ENCODE assay signal across 14 cellular contexts in genomic region chr10:75508239-75508813, GRCh38.
DNase-seq lines count a peak whose midpoint lies in the region; FAIRE-seq and TF ChIP-seq lines count a peak whose summit lies in the region.
"Had no signal": no experiment of that assay in that cellular context is flagged by ENCODE, and none has a peak within 500 bp of the region (broad histone marks: within the 10 kb centered on the region; RNA-seq: fewer than 3 reads in every experiment).

No MANE protein-coding gene starts in this region.

- DNase-seq in BE2C (peak; percentile 48), NCI-H1436 (lab: John Stamatoyannopoulos, UW) (peak; percentile 28), bronchial epithelial cell (ENCODE audit: low read depth) (peak; percentile 15), nephron progenitor cell (no peak), retina (no peak), endodermal cell (no peak), putamen (ENCODE audit: low spot score) (no peak), mesendoderm (no peak)
- DNase-seq: activated CD4-positive, alpha-beta memory T cell treated with anti-CD3 and anti-CD28 coated beads, Interleukin-2, amount 10 ng/mL, durations not matched to agents 7 days and 5 days; amniotic stem cell; CD8-positive, alpha-beta T cell; gastrocnemius medialis; stimulated activated CD4-positive, alpha-beta T cell treated with anti-CD3 and anti-CD28 coated beads, Interleukin-2, amount 100 ng/mL, for 24 hours; thyroid gland had no signal

- WGBS in endodermal cell (ENCODE audit: insufficient coverage in 1 of 2, insufficient read length in 1 of 2), 2 experiments = 92% methylated on average over 2 of the region's 2 CpGs; no CpG with 5 or more reads in 1 of the 2 experiments
- no CpG with 5 or more reads among the region's 2 CpGs for WGBS in mesendoderm (ENCODE audit: extremely low coverage, insufficient coverage, low lambda C conversion rate)

- H4K5ac ChIP-seq in mesendoderm (ENCODE audit: low read length) = no peak overlapping the region

- no peak overlapping the region for H3K4ac ChIP-seq in mesendoderm (ENCODE audit: low read depth, low read length)

- no peak overlapping the region for H3K4me2 ChIP-seq in mesendoderm (ENCODE audit: low read length)

- no peaks in the 10 kb centered on the region for H3K27me3 ChIP-seq in BE2C
- H3K27me3 ChIP-seq in bronchial epithelial cell (ENCODE audit: control insufficient read depth, insufficient read depth, low read length) = no peaks in the 10 kb centered on the region
- peaks cover 35% of the 10 kb centered on the region for H3K27me3 ChIP-seq in endodermal cell (ENCODE audit: control insufficient read depth, insufficient read depth, low read length, poor library complexity, severe bottlenecking)
- H3K27me3 ChIP-seq in mesendoderm (ENCODE audit: insufficient read depth, low read length, poor library complexity) = no peaks in the 10 kb centered on the region
- H3K27me3 ChIP-seq: gastrocnemius medialis, thyroid gland had no signal

- H3K36me3 Mint-ChIP-seq in nephron progenitor cell (ENCODE audit: low read depth) (no peaks in the 10 kb centered on the region), endodermal cell (ENCODE audit: low read depth) (no peaks in the 10 kb centered on the region)
- H3K36me3 Mint-ChIP-seq: CD8-positive, alpha-beta T cell had no signal

- H3K9me3 Mint-ChIP-seq in nephron progenitor cell (no peaks in the 10 kb centered on the region), endodermal cell (no peaks in the 10 kb centered on the region)
- H3K9me3 Mint-ChIP-seq: activated CD4-positive, alpha-beta memory T cell treated with anti-CD3 and anti-CD28 coated beads, Interleukin-2, amount 10 ng/mL, durations not matched to agents 7 days and 5 days; CD8-positive, alpha-beta T cell had no signal

- no peaks in the 10 kb centered on the region for H3K9me3 ChIP-seq in BE2C
- H3K9me3 ChIP-seq in endodermal cell (ENCODE audit: control insufficient read depth, low read length) = no peaks in the 10 kb centered on the region
- H3K9me3 ChIP-seq: gastrocnemius medialis, thyroid gland had no signal

- H3K18ac ChIP-seq in mesendoderm (ENCODE audit: low read length) = no peak overlapping the region

- peaks cover 16% of the 10 kb centered on the region for H3K4me1 ChIP-seq in BE2C
- H3K4me1 ChIP-seq in endodermal cell (ENCODE audit: control insufficient read depth, insufficient read depth, low read length) = no peaks in the 10 kb centered on the region
- no peaks in the 10 kb centered on the region for H3K4me1 ChIP-seq in mesendoderm (ENCODE audit: control insufficient read depth, low read depth, low read length)
- H3K4me1 ChIP-seq: gastrocnemius medialis had no signal

- no peak overlapping the region for H2AK5ac ChIP-seq in mesendoderm (ENCODE audit: low read length)

- H3K27me3 Mint-ChIP-seq in nephron progenitor cell (ENCODE audit: low read depth, poor library complexity) (peaks cover 11% of the 10 kb centered on the region), endodermal cell (ENCODE audit: insufficient read depth) (peaks cover 37% of the 10 kb centered on the region)
- H3K27me3 Mint-ChIP-seq: activated CD4-positive, alpha-beta memory T cell treated with anti-CD3 and anti-CD28 coated beads, Interleukin-2, amount 10 ng/mL, durations not matched to agents 7 days and 5 days had no signal

- H2BK120ac ChIP-seq in mesendoderm (ENCODE audit: low read depth, low read length) = no peak overlapping the region

- H3K79me2 ChIP-seq in mesendoderm (ENCODE audit: control insufficient read depth, insufficient read depth, low read length) = no peaks in the 10 kb centered on the region

- no peak overlapping the region for H3K4me3 ChIP-seq in BE2C (ENCODE audit: low read depth, low read length)
- no peak overlapping the region for H3K4me3 ChIP-seq in bronchial epithelial cell (ENCODE audit: low read depth, low read length)
- no peak overlapping the region for H3K4me3 ChIP-seq in endodermal cell (ENCODE audit: low read length)
- H3K4me3 ChIP-seq in mesendoderm (ENCODE audit: low read length) = no peak overlapping the region
- H3K4me3 ChIP-seq: gastrocnemius medialis, thyroid gland had no signal

- no peak overlapping the region for H3K56ac ChIP-seq in mesendoderm (ENCODE audit: low read length)

- no peak for TF ChIP-seq CTCF in BE2C (IDR thresholded peaks at IDR 0.05; ENCODE audit: low read depth, low read length)
- no peak for TF ChIP-seq CTCF in bronchial epithelial cell (IDR thresholded peaks at IDR 0.05; ENCODE audit: insufficient read depth, low read length, severe bottlenecking)
- no peak for TF ChIP-seq CTCF in nephron progenitor cell (IDR thresholded peaks at IDR 0.05)
- no peak for TF ChIP-seq CTCF in endodermal cell (conservative IDR thresholded peaks at IDR 0.05)

- no peak for FAIRE-seq in bronchial epithelial cell (lab: Jason Lieb, UNC)

- H3K36me3 ChIP-seq in BE2C = no peaks in the 10 kb centered on the region
- no peaks in the 10 kb centered on the region for H3K36me3 ChIP-seq in bronchial epithelial cell (ENCODE audit: control insufficient read depth, insufficient read depth, low read length)
- H3K36me3 ChIP-seq in endodermal cell (ENCODE audit: control insufficient read depth, insufficient read depth, low read length) = no peaks in the 10 kb centered on the region
- H3K36me3 ChIP-seq in mesendoderm (ENCODE audit: control insufficient read depth, insufficient read depth, low read length) = no peaks in the 10 kb centered on the region
- H3K36me3 ChIP-seq: gastrocnemius medialis, thyroid gland had no signal

- peaks cover 87% of the 10 kb centered on the region for H3K4me1 Mint-ChIP-seq in nephron progenitor cell
- H3K4me1 Mint-ChIP-seq in endodermal cell = peaks cover 10% of the 10 kb centered on the region
- H3K4me1 Mint-ChIP-seq: activated CD4-positive, alpha-beta memory T cell treated with anti-CD3 and anti-CD28 coated beads, Interleukin-2, amount 10 ng/mL, durations not matched to agents 7 days and 5 days had no signal

- H4K8ac ChIP-seq in mesendoderm (ENCODE audit: low read depth, low read length) = no peak overlapping the region

- H3K9ac ChIP-seq in endodermal cell (ENCODE audit: extremely low read depth, low read length, poor library complexity, severe bottlenecking) = no peak overlapping the region
- no peak overlapping the region for H3K9ac ChIP-seq in mesendoderm (ENCODE audit: low read length)

- H3K23ac ChIP-seq in mesendoderm (ENCODE audit: low read length) = no peak overlapping the region

- H3K27ac ChIP-seq in endodermal cell (ENCODE audit: low read depth, low read length) (no peak overlapping the region), mesendoderm (ENCODE audit: low read depth, low read length) (no peak overlapping the region)
- H3K27ac ChIP-seq: gastrocnemius medialis, thyroid gland had no signal

- H3K4me3 Mint-ChIP-seq in nephron progenitor cell (no peak overlapping the region), endodermal cell (no peak overlapping the region)
- H3K4me3 Mint-ChIP-seq: activated CD4-positive, alpha-beta memory T cell treated with anti-CD3 and anti-CD28 coated beads, Interleukin-2, amount 10 ng/mL, durations not matched to agents 7 days and 5 days; CD8-positive, alpha-beta T cell had no signal

- no peaks in the 10 kb centered on the region for H3K79me1 ChIP-seq in mesendoderm (ENCODE audit: low read length)

- H2BK15ac ChIP-seq in mesendoderm (replicated peaks; ENCODE audit: low read depth) = no peak overlapping the region

- peak overlapping the region; percentile 2 for H3K27ac Mint-ChIP-seq in nephron progenitor cell
- no peak overlapping the region for H3K27ac Mint-ChIP-seq in endodermal cell
- H3K27ac Mint-ChIP-seq: activated CD4-positive, alpha-beta memory T cell treated with anti-CD3 and anti-CD28 coated beads, Interleukin-2, amount 10 ng/mL, durations not matched to agents 7 days and 5 days; CD8-positive, alpha-beta T cell had no signal

- no peak overlapping the region for H2BK5ac ChIP-seq in mesendoderm (ENCODE audit: low read length)

Comparison
In these comparisons a context has a peak if more than half of its experiments do, and no peak if none do; other contexts are left out.
1. DNase-seq: peak in BE2C (single experiment), NCI-H1436 (single experiment) and bronchial epithelial cell (single experiment); none in nephron progenitor cell (single experiment), retina (single experiment), endodermal cell (single experiment), putamen (single experiment) and mesendoderm (single experiment).